ENCODE assay signal across 8 cellular contexts in genomic region chr2:217713395-217714267, GRCh38.
DNase-seq lines count a peak whose midpoint lies in the region; ATAC-seq and TF ChIP-seq lines count a peak whose summit lies in the region.

No MANE protein-coding gene starts in this region.

- TF ChIP-seq CTCF in GM12864 (IDR thresholded peaks at IDR 0.05; ENCODE audit: low read depth, low read length, missing control alignments) (peak; percentile 99), PC-3 (conservative IDR thresholded peaks at IDR 0.05; ENCODE audit: low read depth, low read length) (peak; percentile 93), esophagus squamous epithelium (IDR thresholded peaks at IDR 0.05) (peak; percentile 86 to 98 (median 96))

- ATAC-seq in PC-3 (peak; percentile 86), GM19324 (IDR thresholded peaks at IDR 0.05; ENCODE audit: low FRiP score, unreplicated experiment) (no peak)

- no peaks in the 10 kb centered on the region for H4K20me1 ChIP-seq in PC-3 (ENCODE audit: low read length)

- H3K9me2 ChIP-seq in PC-3 (replicated peaks; ENCODE audit: low read length), result no peaks in the 10 kb centered on the region

- H3K9me3 ChIP-seq in PC-3 (ENCODE audit: low read length) (no peaks in the 10 kb centered on the region), esophagus squamous epithelium (peaks cover 0 to 6% (median 0%) of the 10 kb centered on the region in 3 donors)

- H3K79me2 ChIP-seq in PC-3 (ENCODE audit: low read length), result no peaks in the 10 kb centered on the region

- H3F3A ChIP-seq in PC-3 (ENCODE audit: low read length, unreplicated experiment), result no peaks in the 10 kb centered on the region

- H3K4me3 ChIP-seq in GM12864 (ENCODE audit: low read depth, low read length) (no peak overlapping the region), PC-3 (ENCODE audit: low read length) (no peak overlapping the region), esophagus squamous epithelium (no peak overlapping the region)

- no peak overlapping the region for H3K27ac ChIP-seq in PC-3 (ENCODE audit: low read length)
- peak overlapping the region; percentile 41 to 71 (median 63) for H3K27ac ChIP-seq in esophagus squamous epithelium

- BruUV-seq in PC-3 (replicated peaks; lab: Mats Ljungman, UMichigan), result no TSS peak

- no peaks in the 10 kb centered on the region for H3K27me3 ChIP-seq in PC-3 (ENCODE audit: low read length)
- H3K27me3 ChIP-seq in esophagus squamous epithelium, result no peaks in the 10 kb centered on the region

- peak overlapping the region; percentile 64 for H2AFZ ChIP-seq in PC-3 (ENCODE audit: low read length)

- peak; percentile 93 for TF ChIP-seq RAD21 in Ishikawa (IDR thresholded peaks at IDR 0.05; ENCODE audit: low read depth)

- intact Hi-C loops in PC-3 (cut with micrococcal nuclease) (loop anchor here (1.0 to 10.0 kb wide), 6 partner anchors 203 to 1196 kb away; no protein-coding TSS in a partner anchor), esophagus squamous epithelium (cut with DNase I) (loop anchor here (5.0 to 10.0 kb wide), 3 partner anchors 61 to 1016 kb away; partner anchors contain the start of gene IGFBP5)

- DNase-seq in GM12864 (ENCODE audit: low read depth), result peak; percentile 8
- DNase-seq in PC-3, result peak; percentile 84
- peak; percentile 76 for DNase-seq in activated T-cell treated with anti-CD3 and anti-CD28 coated beads, Interleukin-2, amount 50 U/mL, for 1 hour
- DNase-seq in esophagus squamous epithelium (lab: John Stamatoyannopoulos, UW), result no peak
- DNase-seq in myocyte (ENCODE audit: low read depth), result peak; percentile 81
- peak; percentile 44 to 48 for DNase-seq in stimulated activated CD8-positive, alpha-beta memory T cell treated with anti-CD3 and anti-CD28 coated beads, Interleukin-7, amount 100 ng/mL, for 1 hour (ENCODE audit: low read depth in 2 of 2)

- no peak overlapping the region for H3K9ac ChIP-seq in PC-3 (ENCODE audit: low read length)

- no peak for TF ChIP-seq EP300 in Ishikawa (IDR thresholded peaks at IDR 0.05; ENCODE audit: borderline replicate concordance)

- CTCF ChIA-PET in PC-3 (lab: Charles Lee), result interaction anchor here (0.5 to 1.0 kb wide), 4 partner anchors 203 to 1042 kb away, joined by 3 to 13 read pairs (median 4); no protein-coding TSS in a partner anchor

- H3K4me2 ChIP-seq in PC-3 (ENCODE audit: low read length), result peak overlapping the region; percentile 53; the same call in 1 of the 2 replicates

- TF ChIP-seq POLR2A in esophagus squamous epithelium (IDR thresholded peaks at IDR 0.05), result no peak

- POLR2A ChIA-PET in PC-3 (lab: Charles Lee; ENCODE audit: unreplicated experiment), result no interaction called here

- H3K36me3 ChIP-seq in PC-3 (ENCODE audit: low read depth, low read length), result no peaks in the 10 kb centered on the region
- no peaks in the 10 kb centered on the region for H3K36me3 ChIP-seq in esophagus squamous epithelium

- WGBS in esophagus squamous epithelium, 2 donors, result 26 to 36% methylated on average over 11 to 16 of the region's 16 CpGs

- H3K4me1 ChIP-seq in PC-3 (ENCODE audit: insufficient read depth, low read length) (peaks cover 25% of the 10 kb centered on the region), esophagus squamous epithelium (peaks cover 7 to 63% (median 41%) of the 10 kb centered on the region in 3 donors)

TF ChIP-seq in Ishikawa, 13 proteins besides CTCF, POLR2A, EP300 and RAD21:
- TF ChIP-seq YY1 (IDR thresholded peaks at IDR 0.05; ENCODE audit: low read depth), result no peak
- no peak for TF ChIP-seq REST (IDR thresholded peaks at IDR 0.05; ENCODE audit: low read depth)
- no peak for TF ChIP-seq MAX (IDR thresholded peaks at IDR 0.05)
- TF ChIP-seq TEAD4 (IDR thresholded peaks at IDR 0.05), result no peak
- no peak for TF ChIP-seq TCF12 (IDR thresholded peaks at IDR 0.05; ENCODE audit: low read depth)
- no peak for TF ChIP-seq CREB1 (IDR thresholded peaks at IDR 0.05; ENCODE audit: low read depth)
- peak; percentile 63; the same call in 1 of the 2 replicates for TF ChIP-seq CEBPB (IDR thresholded peaks at IDR 0.05)
- no peak for TF ChIP-seq FOXM1 (IDR thresholded peaks at IDR 0.05; ENCODE audit: borderline replicate concordance, low read depth)
